15 cellular contexts compared by ENCODE assay signal in the genomic region with DNA sequence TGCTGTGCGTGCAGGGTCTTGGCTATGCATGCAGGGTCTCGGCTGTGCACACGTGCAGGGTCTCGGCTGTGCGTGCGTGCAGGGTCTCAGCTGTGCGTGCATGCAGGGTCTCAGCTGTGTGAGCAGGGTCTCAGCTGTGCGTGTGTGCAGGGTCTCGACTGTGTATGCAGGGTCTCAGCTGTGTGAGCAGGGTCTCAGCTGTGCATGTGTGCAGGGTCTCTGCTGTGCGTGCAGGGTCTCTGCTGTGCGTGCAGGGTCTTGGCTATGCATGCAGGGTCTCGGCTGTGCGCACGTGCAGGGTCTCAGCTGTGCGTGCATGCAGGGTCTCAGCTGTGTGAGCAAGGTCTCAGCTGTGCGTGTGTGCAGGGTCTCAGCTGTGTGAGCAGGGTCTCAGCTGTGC. TPM values are rescaled to one million over a fixed set of nuclear protein-coding genes. Genes with fewer than 3 reads are reported as not detected.
DNase-seq lines count a peak whose midpoint lies in the region; ATAC-seq, FAIRE-seq and TF ChIP-seq lines count a peak whose summit lies in the region.
"Had no signal": no experiment of that assay in that cellular context is flagged by ENCODE, and none has a peak within 500 bp of the region (broad histone marks: within the 10 kb centered on the region; RNA-seq: fewer than 3 reads in every experiment).

No MANE protein-coding gene starts in this region.

- H3K9ac ChIP-seq in H1 (replicated peaks in 1 of 4; ENCODE audit: extremely low read depth in 1 of 4, low read depth in 3 of 4, low read length in 3 of 4), result no peak overlapping the region
- no peak overlapping the region for H3K9ac ChIP-seq in neural progenitor cell

- POLR2A ChIA-PET in H1 (lab: Charles Lee; ENCODE audit: partially characterized antibody), result interaction anchor here (1.1 to 1.5 kb wide), 3 partner anchors 9 to 19 kb away, joined by 3 to 4 read pairs (median 4); no protein-coding TSS in a partner anchor

- no peaks in the 10 kb centered on the region for H3K27me3 ChIP-seq in H1 (replicated peaks in 1 of 4; ENCODE audit: control insufficient read depth in 3 of 4, extremely low read depth in 1 of 4, insufficient read depth in 3 of 4, low read length in 3 of 4)
- no peaks in the 10 kb centered on the region for H3K27me3 ChIP-seq in neural progenitor cell

- H3F3A ChIP-seq in neural progenitor cell (ENCODE audit: low read depth), result no peaks in the 10 kb centered on the region

- H3K14ac ChIP-seq in H1 (ENCODE audit: insufficient read length), result no peak overlapping the region

- no peaks in the 10 kb centered on the region for H3K23me2 ChIP-seq in H1 (ENCODE audit: low read depth, low read length)

- H3K27me3 Mint-ChIP-seq in CD14-positive monocyte (ENCODE audit: low read depth in 3 of 3) (peaks cover 0 to 3% (median 3%) of the 10 kb centered on the region in 3 donors), neural progenitor cell (ENCODE audit: insufficient read depth, low read depth) (peaks cover 2% of the 10 kb centered on the region)
- H3K27me3 Mint-ChIP-seq: B cell; CD4-positive, CD25-positive, alpha-beta regulatory T cell had no signal

- H3K79me2 ChIP-seq in H1 (ENCODE audit: control insufficient read depth in 1 of 2, insufficient read depth in 2 of 2, low read length in 2 of 2), result no peaks in the 10 kb centered on the region
- no peaks in the 10 kb centered on the region for H3K79me2 ChIP-seq in neural progenitor cell (ENCODE audit: low read depth)

- peaks cover 31 to 41% of the 10 kb centered on the region in 2 donors for H3K36me3 Mint-ChIP-seq in CD14-positive monocyte
- H3K36me3 Mint-ChIP-seq in neural progenitor cell, result peaks cover 7% of the 10 kb centered on the region

- H3K4me3 Mint-ChIP-seq in CD14-positive monocyte (no peak overlapping the region), neural progenitor cell (no peak overlapping the region)
- H3K4me3 Mint-ChIP-seq: B cell; CD4-positive, CD25-positive, alpha-beta regulatory T cell; GM23338; H9 had no signal

- TF ChIP-seq CTCF in CD14-positive monocyte (IDR thresholded peaks at IDR 0.05), result no peak
- no peak for TF ChIP-seq CTCF in H1 (IDR thresholded peaks at IDR 0.05; ENCODE audit: control extremely low read depth in 1 of 3, insufficient read depth in 1 of 3, low read depth in 1 of 3, low read length in 3 of 3)
- TF ChIP-seq CTCF in neural progenitor cell (IDR thresholded peaks at IDR 0.05), result no peak

- H3K23ac ChIP-seq in H1 (ENCODE audit: insufficient read length), result no peak overlapping the region

- H3K27ac ChIP-seq in H1 (ENCODE audit: low read depth, low read length) (no peak overlapping the region), neural progenitor cell (no peak overlapping the region)

- no peak overlapping the region for H4K91ac ChIP-seq in H1 (replicated peaks; ENCODE audit: insufficient read length, low read length)

- in situ Hi-C loops in G401 (cut with HindIII; ENCODE audit: low sequenced_read_pairs), result no loop called here

- H3K4me1 ChIP-seq in H1 (replicated peaks in 1 of 4; ENCODE audit: control insufficient read depth in 3 of 4, insufficient read depth in 4 of 4, low read length in 3 of 4), result no peaks in the 10 kb centered on the region
- no peaks in the 10 kb centered on the region for H3K4me1 ChIP-seq in neural progenitor cell

- H2BK5ac ChIP-seq in H1 (ENCODE audit: low read depth, low read length), result peak overlapping the region; percentile 66; the same call in 1 of the 2 replicates

- H3K4me1 Mint-ChIP-seq in CD14-positive monocyte, result peaks cover 69% of the 10 kb centered on the region
- H3K4me1 Mint-ChIP-seq in neural progenitor cell, result peaks cover 3% of the 10 kb centered on the region

- H2BK120ac ChIP-seq in H1 (replicated peaks; ENCODE audit: low read depth, low read length), result no peak overlapping the region

- H4K20me1 ChIP-seq in H1 (replicated peaks in 1 of 2; ENCODE audit: control insufficient read depth in 1 of 2, insufficient read depth in 2 of 2, low read length in 2 of 2), result no peaks in the 10 kb centered on the region
- H4K20me1 ChIP-seq in neural progenitor cell (ENCODE audit: low read depth), result no peaks in the 10 kb centered on the region

- H3K36me3 ChIP-seq in H1 (ENCODE audit: control insufficient read depth in 2 of 4, insufficient read depth in 4 of 4, low read length in 3 of 4) (no peaks in the 10 kb centered on the region; a peak in 1 of 8 replicates), neural progenitor cell (no peaks in the 10 kb centered on the region)

- H3K18ac ChIP-seq in H1 (ENCODE audit: extremely low read depth, low read length), result no peak overlapping the region

- H3K4me2 ChIP-seq in H1 (ENCODE audit: insufficient read depth in 1 of 2, low read depth in 2 of 2, low read length in 2 of 2) (no peak overlapping the region), neural progenitor cell (no peak overlapping the region)
- H3K4me2 ChIP-seq: GM23338 had no signal

- ATAC-seq in left cardiac atrium, result no peak

- no peak for TF ChIP-seq POLR2A in H1 (IDR thresholded peaks at IDR 0.05; ENCODE audit: control extremely low read depth in 1 of 2, low read depth in 2 of 2, low read length in 2 of 2)

- WGBS in H1 (ENCODE audit: extremely low coverage in 1 of 2, insufficient coverage in 1 of 2, insufficient read length in 1 of 2, insufficient replicate concordance in 2 of 2, low coverage in 1 of 2, low lambda C conversion rate in 2 of 2, missing lambda C conversion rate in 1 of 2), 2 experiments, result 92% methylated on average over 16 of the region's 16 CpGs; no CpG with 5 or more reads in 1 of the 2 experiments

- no peak for TF ChIP-seq EP300 in H1 (IDR thresholded peaks at IDR 0.05; ENCODE audit: borderline replicate concordance in 1 of 2, low read depth in 2 of 2, low read length in 2 of 2)

- no peak overlapping the region for H4K8ac ChIP-seq in H1 (ENCODE audit: extremely low read depth, insufficient read depth, low read length)

- H2BK15ac ChIP-seq in H1 (ENCODE audit: low read length), result no peak overlapping the region

- no peak overlapping the region for H4K5ac ChIP-seq in H1 (ENCODE audit: insufficient read length, low read depth, low read length)

- H3K4ac ChIP-seq in H1 (replicated peaks; ENCODE audit: insufficient read length, low read depth, low read length), result no peak overlapping the region

- H3K27ac Mint-ChIP-seq in CD14-positive monocyte (peak overlapping the region in 6 of 7 donors; percentile 78 to 99 (median 97)), neural progenitor cell (peak overlapping the region; percentile 14)
- H3K27ac Mint-ChIP-seq: B cell had no signal

- peaks cover 3% of the 10 kb centered on the region; the same call in 1 of the 2 replicates for H3K79me1 ChIP-seq in H1 (ENCODE audit: low read depth, low read length)

- H2BK12ac ChIP-seq in H1 (ENCODE audit: low read depth, low read length), result 0 out of 2 replicates have a peak overlapping the region, but pooled peaks have one; percentile 17

- DNase-seq in CD14-positive monocyte (ENCODE audit: low spot score) (no peak), H1 (ENCODE audit: low read depth in 1 of 2, low spot score in 2 of 2) (no peak), neural progenitor cell (ENCODE audit: low spot score) (no peak), urothelium cell line (ENCODE audit: low spot score) (no peak), left cardiac atrium (no peak), AML-193 (lab: John Stamatoyannopoulos, UW) (no peak), G401 (ENCODE audit: low spot score) (no peak)
- DNase-seq: ACHN; CD4-positive, CD25-positive, alpha-beta regulatory T cell; DMS79; H9 had no signal

- no peak overlapping the region for H2AK5ac ChIP-seq in H1 (ENCODE audit: low read depth, low read length)

- peaks cover 0 to 1% (median 0%) of the 10 kb centered on the region in 7 donors for H3K9me3 Mint-ChIP-seq in CD14-positive monocyte
- peaks cover 6% of the 10 kb centered on the region for H3K9me3 Mint-ChIP-seq in neural progenitor cell
- H3K9me3 Mint-ChIP-seq: GM23338, H9 had no signal

- intact Hi-C loops in CD14-positive monocyte (cut with micrococcal nuclease), result no loop called here
- intact Hi-C loops in left cardiac atrium (cut with DNase I), result no loop called here

- H3K56ac ChIP-seq in H1 (replicated peaks; ENCODE audit: insufficient read length, low read depth, low read length), result no peak overlapping the region

- no peak for TF ChIP-seq RAD21 in H1 (IDR thresholded peaks at IDR 0.05 in 1 of 2, conservative IDR thresholded peaks at IDR 0.05 in 1 of 2; ENCODE audit: low read depth in 2 of 2, low read length in 2 of 2)

- H3K9me3 ChIP-seq in H1 (ENCODE audit: insufficient read depth in 2 of 2, low read depth in 1 of 2, low read length in 1 of 2) (no peaks in the 10 kb centered on the region), neural progenitor cell (ENCODE audit: low read depth) (no peaks in the 10 kb centered on the region)

- no peak overlapping the region for H2BK20ac ChIP-seq in H1 (ENCODE audit: low read length)

- CTCF ChIA-PET in H1 (lab: Charles Lee; ENCODE audit: partially characterized antibody), result interaction anchor here (0.6 to 2.1 kb wide), 9 partner anchors 9 to 705 kb away, joined by 3 to 20 read pairs (median 3); no protein-coding TSS in a partner anchor

- H2AFZ ChIP-seq in H1 (ENCODE audit: low read length), result no peak overlapping the region
- H2AFZ ChIP-seq in neural progenitor cell (replicated peaks), result no peak overlapping the region
- H2AFZ ChIP-seq: GM23338 had no signal

- FAIRE-seq in H1 (lab: Jason Lieb, UNC) (no peak), urothelium cell line (lab: Jason Lieb, UNC) (peak; percentile 69)
- FAIRE-seq: G401.6, GM12891 had no signal

- H3K4me3 ChIP-seq in H1 (ENCODE audit: extremely low read depth in 1 of 4, insufficient read depth in 2 of 4, low read depth in 3 of 4, low read length in 4 of 4), result no peak overlapping the region
- H3K4me3 ChIP-seq in neural progenitor cell, result no peak overlapping the region
- H3K4me3 ChIP-seq: GM23338 had no signal

TF ChIP-seq in H1, 55 proteins besides CTCF, POLR2A, EP300 and RAD21 (continues in another document):
- TF ChIP-seq, protein P1, sequence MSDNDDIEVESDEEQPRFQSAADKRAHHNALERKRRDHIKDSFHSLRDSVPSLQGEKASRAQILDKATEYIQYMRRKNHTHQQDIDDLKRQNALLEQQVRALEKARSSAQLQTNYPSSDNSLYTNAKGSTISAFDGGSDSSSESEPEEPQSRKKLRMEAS (IDR thresholded peaks at IDR 0.05), result no peak
- no peak for TF ChIP-seq KDM4A (IDR thresholded peaks at IDR 0.05; ENCODE audit: low read depth, low read length, severe bottlenecking)

RNA-seq across cellular contexts. Expression of a gene that starts 42.5 kb away (rescaled TPM):
- 10 to 100 TPM; 37.8 to 43.1 TPM for polyA plus RNA-seq in CD14-positive monocyte
- total RNA-seq in H1 (2021; fragmentation: NEBNext Ultra II Directional; extraction: Animal tissue kit (Norgen Biotek cat#: 25700)), result 24.7 and 27.9 TPM in 2 replicates
- 14.8 and 21.5 TPM in 2 replicates for polyA plus RNA-seq in H1 (2011; rRNA removed)
- polyA plus RNA-seq in H1 (2011; cell fraction: cytosol; rRNA removed), result 23.6 TPM
- polyA plus RNA-seq in H1 (2011; cell fraction: nucleus; rRNA removed), result 14.3 TPM
- 17.1 to 20.8 TPM (median 17.7 TPM) in 4 replicates for polyA plus RNA-seq in H1 (2012, experiment 1 of 2)
- polyA plus RNA-seq in H1 (2012, experiment 2 of 2), result 24.0 TPM
- polyA plus RNA-seq in H1 (2013, experiment 1 of 2), result 16.4 TPM
- 16.1 TPM for polyA plus RNA-seq in H1 (2013, experiment 2 of 2)
- 8.5 and 11.9 TPM in 2 replicates for polyA minus RNA-seq in H1 (2011; rRNA and poly(A)+ RNA removed)
- polyA minus RNA-seq in H1 (2011; cell fraction: cytosol; rRNA and poly(A)+ RNA removed), result 11.2 TPM
- polyA minus RNA-seq in H1 (2011; cell fraction: nucleus; rRNA and poly(A)+ RNA removed), result 4.9 TPM
- total RNA-seq in neural progenitor cell (ENCODE audit: low replicate concordance), result 0.58 and 2.4 TPM in 2 replicates
- 10 to 100 TPM; 12.7 to 24.3 TPM for total RNA-seq in left cardiac atrium
- 0.43 and 0.75 TPM in 2 replicates for total RNA-seq in G401 (2014; rRNA removed; shearing (Covaris generic))
- total RNA-seq: CD4-positive, CD25-positive, alpha-beta regulatory T cell had no signal
